9 cellular contexts compared by ENCODE assay signal in the genomic region with DNA sequence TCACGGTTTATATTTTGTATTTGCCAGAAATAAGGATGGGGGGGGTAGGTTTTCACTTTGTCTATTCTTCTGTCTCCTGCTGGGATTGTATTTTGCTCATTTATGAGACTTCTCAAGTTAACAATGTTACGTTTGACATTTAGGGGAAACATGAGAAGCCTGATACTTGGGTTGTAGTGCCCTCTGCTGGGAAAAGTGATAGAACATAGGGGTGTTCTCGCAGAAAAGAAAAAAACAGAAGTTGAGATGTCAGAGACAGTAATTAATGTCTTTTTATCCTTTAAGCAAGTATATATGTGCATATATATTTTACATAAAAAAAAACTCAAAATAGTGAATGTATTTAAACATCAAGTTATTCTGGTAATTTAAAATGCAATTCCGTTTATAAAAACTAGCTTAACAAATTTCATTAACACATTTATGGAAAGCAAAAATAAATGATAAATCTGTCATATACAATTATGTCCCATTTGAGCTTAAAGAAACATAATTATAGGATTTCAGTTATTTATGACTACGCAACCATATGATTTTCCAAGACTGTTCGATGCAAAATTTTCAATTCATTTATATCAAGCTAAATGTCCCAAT. TPM values are rescaled to one million over a fixed set of nuclear protein-coding genes. Genes with fewer than 3 reads are reported as not detected.
DNase-seq lines count a peak whose midpoint lies in the region; ATAC-seq, FAIRE-seq and TF ChIP-seq lines count a peak whose summit lies in the region.
"Had no signal": no experiment of that assay in that cellular context is flagged by ENCODE, and none has a peak within 500 bp of the region (broad histone marks: within the 10 kb centered on the region; RNA-seq: fewer than 3 reads in every experiment).

No MANE protein-coding gene starts in this region.

- peaks cover 4% of the 10 kb centered on the region for H3K27me3 ChIP-seq in DND-41 (ENCODE audit: insufficient read depth, low read length, poor library complexity)
- H3K27me3 ChIP-seq in adipocyte (replicated peaks; ENCODE audit: control insufficient read depth, insufficient read depth, low read length): no peaks in the 10 kb centered on the region

- no peaks in the 10 kb centered on the region for H3K79me2 ChIP-seq in DND-41 (ENCODE audit: insufficient read depth, low read length)

- intact Hi-C loops in kidney (cut with DNase I): no loop called here

- DNase-seq in DND-41: peak; percentile 55
- peak; percentile 2 for DNase-seq in GM19240 (ENCODE audit: insufficient read length, low spot score)
- DNase-seq in NCI-H69 (lab: John Stamatoyannopoulos, UW): peak; percentile 52
- peak; percentile 89 for DNase-seq in adipocyte (ENCODE audit: low read depth)
- no peak for DNase-seq in kidney
- DNase-seq in superior temporal gyrus (ENCODE audit: extremely low spot score): peak; percentile 92

- no peaks in the 10 kb centered on the region for H3K9me3 ChIP-seq in DND-41 (ENCODE audit: insufficient read depth, low read length, severe bottlenecking)
- no peaks in the 10 kb centered on the region for H3K9me3 ChIP-seq in adipocyte (ENCODE audit: control insufficient read depth, low read length)
- H3K9me3 ChIP-seq in kidney (ENCODE audit: control insufficient read depth in 1 of 2, low read length in 2 of 2): no peaks in the 10 kb centered on the region

- no peak overlapping the region for H3K9ac ChIP-seq in DND-41 (ENCODE audit: low read depth, low read length)
- H3K9ac ChIP-seq in adipocyte (ENCODE audit: low read length): no peak overlapping the region
- H3K9ac ChIP-seq in kidney (ENCODE audit: low read length in 2 of 2): no peak overlapping the region

- H3K4me2 ChIP-seq in DND-41 (ENCODE audit: insufficient read depth, low read length): no peak overlapping the region

- no peak overlapping the region for H3K27ac ChIP-seq in DND-41 (ENCODE audit: low read length)
- H3K27ac ChIP-seq in kidney (ENCODE audit: low read depth in 2 of 2, low read length in 2 of 2): no peak overlapping the region

- peak; percentile 94 for FAIRE-seq in kidney (lab: Jason Lieb, UNC)

- H3K4me3 ChIP-seq in DND-41 (ENCODE audit: low read depth in 1 of 2, low read length in 2 of 2) (no peak overlapping the region), adipocyte (ENCODE audit: low read length) (no peak overlapping the region), kidney (ENCODE audit: low read length in 2 of 2) (no peak overlapping the region)

- peak; percentile 80 for TF ChIP-seq CTCF in DND-41 (IDR thresholded peaks at IDR 0.05; ENCODE audit: borderline replicate concordance, extremely low read depth, low read length, poor library complexity, severe bottlenecking)
- peak; percentile 25 for TF ChIP-seq CTCF in kidney (IDR thresholded peaks at IDR 0.05; ENCODE audit: borderline replicate concordance, extremely low read depth, insufficient read depth)

- no peaks in the 10 kb centered on the region for H3K36me3 ChIP-seq in DND-41 (ENCODE audit: insufficient read depth, low read length)
- no peaks in the 10 kb centered on the region for H3K36me3 ChIP-seq in adipocyte (ENCODE audit: control insufficient read depth, insufficient read depth, low read length, severe bottlenecking)
- no peaks in the 10 kb centered on the region for H3K36me3 ChIP-seq in kidney (ENCODE audit: control insufficient read depth in 1 of 2, insufficient read depth in 2 of 2, low read length in 2 of 2)

- no peaks in the 10 kb centered on the region for H3K4me1 ChIP-seq in DND-41 (ENCODE audit: insufficient read depth, low read length)
- H3K4me1 ChIP-seq in adipocyte (ENCODE audit: control insufficient read depth, insufficient read depth, low read length): peaks cover 5% of the 10 kb centered on the region
- H3K4me1 ChIP-seq in kidney (ENCODE audit: control insufficient read depth in 1 of 2, insufficient read depth in 1 of 2, low read depth in 1 of 2, low read length in 2 of 2): no peaks in the 10 kb centered on the region

- no peak overlapping the region for H2AFZ ChIP-seq in DND-41 (ENCODE audit: low read depth, low read length)

- peak; percentile 80 for ATAC-seq in DND-41 (ENCODE audit: insufficient read depth, low read depth)
- ATAC-seq in HG03565 (IDR thresholded peaks at IDR 0.05; ENCODE audit: unreplicated experiment): peak; percentile 88
- ATAC-seq in HG03039 (IDR thresholded peaks at IDR 0.05; ENCODE audit: unreplicated experiment): no peak

- H4K20me1 ChIP-seq in DND-41 (ENCODE audit: insufficient read depth, low read length): no peaks in the 10 kb centered on the region

RNA-seq across cellular contexts. Expression of a gene that starts 46.0 kb away (rescaled TPM):
- not detected for total RNA-seq in kidney
- not detected for polyA plus RNA-seq in kidney (ENCODE audit: insufficient read depth, low read depth, low replicate concordance)
- total RNA-seq: temporal lobe had no signal
